Comparison of ENCODE assay signal across 1 cellular context in genomic region chr9:88006511-88007290, GRCh38.
TF ChIP-seq lines count a peak whose summit lies in the region.

No MANE protein-coding gene starts in this region.

TF ChIP-seq in GM23338, 12 proteins besides CTCF, POLR2A, EP300 and RAD21 (continued from another document):
- TF ChIP-seq ETS1 (IDR thresholded peaks at IDR 0.05) (no peak), ZNF331 (CRISPR knock-in tag; IDR thresholded peaks at IDR 0.05; ENCODE audit: low read depth) (no peak), ZNF462 (CRISPR knock-in tag; IDR thresholded peaks at IDR 0.05) (no peak), POLR2AphosphoS5 (IDR thresholded peaks at IDR 0.05; ENCODE audit: low read depth) (no peak), NANOG (IDR thresholded peaks at IDR 0.05; ENCODE audit: borderline replicate concordance) (no peak), JUNB (IDR thresholded peaks at IDR 0.05; ENCODE audit: unreplicated experiment) (no peak)
